ENCODE assay signal across 12 cellular contexts in the genomic region with DNA sequence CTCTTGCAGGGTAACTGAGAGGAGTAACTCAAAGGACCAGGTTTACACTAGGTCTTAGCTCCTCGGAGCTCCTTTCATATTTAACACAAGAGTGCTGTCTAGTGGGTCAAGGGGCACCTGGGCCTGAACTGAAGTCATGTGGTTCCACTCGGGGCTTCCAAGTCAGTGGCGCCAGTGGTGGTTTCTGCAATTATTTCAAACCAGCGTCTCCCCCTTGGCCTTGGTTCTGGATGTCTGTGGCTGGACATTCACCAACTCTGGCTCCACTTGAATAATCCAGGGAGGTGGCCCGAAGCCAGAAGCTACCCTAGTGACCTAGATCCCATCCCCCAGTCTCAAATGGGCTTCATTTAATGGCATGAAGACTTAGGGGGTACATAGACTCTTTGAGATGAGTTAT.
DNase-seq lines count a peak whose midpoint lies in the region; ATAC-seq lines count a peak whose summit lies in the region.
"Had no signal": no experiment of that assay in that cellular context is flagged by ENCODE, and none has a peak within 500 bp of the region (broad histone marks: within the 10 kb centered on the region; RNA-seq: fewer than 3 reads in every experiment).

No MANE protein-coding gene starts in this region.

- H3K9ac ChIP-seq in mesendoderm (ENCODE audit: low read length) (no peak overlapping the region), Karpas-422 (ENCODE audit: low read length) (no peak overlapping the region)

- no peak overlapping the region for H2BK5ac ChIP-seq in mesendoderm (ENCODE audit: low read length)

- H3K23ac ChIP-seq in mesendoderm (ENCODE audit: low read length) = no peak overlapping the region

- no peaks in the 10 kb centered on the region for H3K27me3 ChIP-seq in mesendoderm (ENCODE audit: insufficient read depth, low read length, poor library complexity)
- no peaks in the 10 kb centered on the region for H3K27me3 ChIP-seq in Karpas-422 (ENCODE audit: low read length)

- H3K79me1 ChIP-seq in mesendoderm (ENCODE audit: low read length) = no peaks in the 10 kb centered on the region

- no peaks in the 10 kb centered on the region for H3K9me3 ChIP-seq in Karpas-422 (ENCODE audit: low read length)
- H3K9me3 ChIP-seq: A549 had no signal

- no peaks in the 10 kb centered on the region for H3K9me2 ChIP-seq in Karpas-422 (replicated peaks; ENCODE audit: insufficient read depth, low read length)

- H3K79me2 ChIP-seq in mesendoderm (ENCODE audit: control insufficient read depth, insufficient read depth, low read length) = no peaks in the 10 kb centered on the region
- H3K79me2 ChIP-seq in Karpas-422 (ENCODE audit: low read length) = no peaks in the 10 kb centered on the region

- no peaks in the 10 kb centered on the region for H4K20me1 ChIP-seq in Karpas-422 (ENCODE audit: insufficient read depth, low read depth, low read length)

- H3K4me1 ChIP-seq in mesendoderm (ENCODE audit: control insufficient read depth, low read depth, low read length) (no peaks in the 10 kb centered on the region), Karpas-422 (ENCODE audit: low read length) (no peaks in the 10 kb centered on the region)
- H3K4me1 ChIP-seq: A549 had no signal

- H3K4me3 ChIP-seq in mesendoderm (ENCODE audit: low read length) = no peak overlapping the region
- no peak overlapping the region for H3K4me3 ChIP-seq in Karpas-422 (ENCODE audit: low read length)
- H3K4me3 ChIP-seq: A549 had no signal

- peak overlapping the region; percentile 55 for H3K4ac ChIP-seq in mesendoderm (ENCODE audit: low read depth, low read length)

- no peak overlapping the region for H2AK5ac ChIP-seq in mesendoderm (ENCODE audit: low read length)

- no peak overlapping the region for H4K5ac ChIP-seq in mesendoderm (ENCODE audit: low read length)

- H2BK15ac ChIP-seq in mesendoderm (replicated peaks; ENCODE audit: low read depth) = peak overlapping the region; percentile 64

- no peak overlapping the region for H3K4me2 ChIP-seq in mesendoderm (ENCODE audit: low read length)
- H3K4me2 ChIP-seq in Karpas-422 (ENCODE audit: low read depth, low read length, poor library complexity, severe bottlenecking) = no peak overlapping the region
- H3K4me2 ChIP-seq: A549 had no signal

- no peaks in the 10 kb centered on the region for H3K36me3 ChIP-seq in mesendoderm (ENCODE audit: control insufficient read depth, insufficient read depth, low read length)
- H3K36me3 ChIP-seq in Karpas-422 (ENCODE audit: insufficient read depth, low read length) = no peaks in the 10 kb centered on the region

- H4K8ac ChIP-seq in mesendoderm (ENCODE audit: low read depth, low read length) = no peak overlapping the region

- H3K27ac ChIP-seq in mesendoderm (ENCODE audit: low read depth, low read length) (no peak overlapping the region), Karpas-422 (ENCODE audit: low read length) (no peak overlapping the region)
- H3K27ac ChIP-seq: A549 had no signal

- no peak overlapping the region for H3K56ac ChIP-seq in mesendoderm (ENCODE audit: low read length)

- intact Hi-C loops in head of caudate nucleus (cut with DNase I) = no loop called here

- no CpG with 5 or more reads among the region's 5 CpGs for WGBS in mesendoderm (ENCODE audit: extremely low coverage, insufficient coverage, low lambda C conversion rate)

- DNase-seq in head of caudate nucleus (peak in 31 of 42 donors; percentile 1 to 65 (median 23)), mesendoderm (no peak), putamen (ENCODE audit: low spot score) (peak; percentile 16), COR-L47 (lab: John Stamatoyannopoulos, UW) (no peak), Karpas-422 (no peak)
- DNase-seq: CD8-positive, alpha-beta T cell; DMS53; GOT3; H9 had no signal

- H3K18ac ChIP-seq in mesendoderm (ENCODE audit: low read length) = peak overlapping the region; percentile 68

- ATAC-seq in GM21723 (IDR thresholded peaks at IDR 0.05; ENCODE audit: unreplicated experiment) = no peak
- ATAC-seq in GM21515 (IDR thresholded peaks at IDR 0.05; ENCODE audit: unreplicated experiment) = no peak
- ATAC-seq: A549; CD8-positive, alpha-beta T cell had no signal

- no peak overlapping the region for H2AFZ ChIP-seq in Karpas-422 (ENCODE audit: low read length)

- no peak overlapping the region for H2BK120ac ChIP-seq in mesendoderm (ENCODE audit: low read depth, low read length)

Comparison
In these comparisons a context has a peak if more than half of its experiments do, and no peak if none do; other contexts are left out.
1. DNase-seq: peak in head of caudate nucleus (31 of 42) and putamen (single experiment); none in mesendoderm (single experiment), COR-L47 (single experiment) and Karpas-422 (single experiment).